Comparison of ENCODE assay signal across 31 cellular contexts in genomic region chr19:49462492-49462891, GRCh38. TPM values are rescaled to one million over a fixed set of nuclear protein-coding genes. Genes with fewer than 3 reads are reported as not detected.
"Had no signal": no experiment of that assay in that cellular context is flagged by ENCODE, and none has a peak within 500 bp of the region (broad histone marks: within the 10 kb centered on the region; RNA-seq: fewer than 3 reads in every experiment).

No MANE protein-coding gene starts in this region.

- H3K4me3 Mint-ChIP-seq: activated CD4-positive, alpha-beta T cell treated with anti-CD3 and anti-CD28 coated beads, Interleukin-2, amount 10 ng/mL, durations not matched to agents 24 days and 14 days; activated naive CD8-positive, alpha-beta T cell treated with anti-CD3 and anti-CD28 coated beads, Interleukin-2, amount 50 U/mL, for 24 hours; activated T-helper 17 cell treated with anti-CD3 and anti-CD28 coated beads, Interleukin-2, amount 50 U/mL, for 72 hours; WTC11 had no signal

- H3K9me3 Mint-ChIP-seq: activated CD4-positive, alpha-beta T cell treated with anti-CD3 and anti-CD28 coated beads, Interleukin-2, amount 10 ng/mL, durations not matched to agents 24 days and 14 days; activated naive CD8-positive, alpha-beta T cell treated with anti-CD3 and anti-CD28 coated beads, Interleukin-2, amount 50 U/mL, for 24 hours; activated T-helper 17 cell treated with anti-CD3 and anti-CD28 coated beads, Interleukin-2, amount 50 U/mL, for 72 hours; WTC11 had no signal

- H3K4me1 Mint-ChIP-seq: activated CD4-positive, alpha-beta T cell treated with anti-CD3 and anti-CD28 coated beads, Interleukin-2, amount 10 ng/mL, durations not matched to agents 24 days and 14 days; activated T-helper 17 cell treated with anti-CD3 and anti-CD28 coated beads, Interleukin-2, amount 50 U/mL, for 72 hours; WTC11 had no signal

- DNase-seq: activated CD4-positive, alpha-beta T cell treated with anti-CD3 and anti-CD28 coated beads, Interleukin-2, amount 10 ng/mL, durations not matched to agents 24 days and 14 days; activated CD4-positive, alpha-beta T cell treated with anti-CD3 and anti-CD28 coated beads, Interleukin-2, amount 50 U/mL, for 48 hours; activated CD4-positive, CD25-positive, alpha-beta regulatory T cell treated with anti-CD3 and anti-CD28 coated beads, Interleukin-2, amount 50 U/mL, for 72 hours; activated gamma-delta T cell; activated naive CD4-positive, alpha-beta T cell treated with anti-CD3 and anti-CD28 coated beads, Interleukin-2, amount 50 U/mL, for 16 hours; activated naive CD8-positive, alpha-beta T cell treated with anti-CD3 and anti-CD28 coated beads, Interleukin-2, amount 50 U/mL, for 24 hours; activated T-cell treated with anti-CD3 and anti-CD28 coated beads for 4 hours; activated T-cell treated with anti-CD3 and anti-CD28 coated beads, Interleukin-2, amount 50 U/mL, for 48 hours; amniotic stem cell; body of pancreas; central memory CD4-positive, alpha-beta T cell; MG63; MV-4-11; NCI-H1105; NCI-H1436; NCI-H1694 treated with DMSO at 0.1 percent for 48 hours; NCI-H2029 treated with DMSO at 0.1 percent for 48 hours; NCI-H510A treated with DMSO at 0.1 percent for 48 hours; NCI-H69; NK-92 treated with Interleukin-12 subunit alpha and Interleukin-12 subunit beta, amount 100 ng/mL, for 24 hours; Peyer's patch; Right ventricle myocardium superior; SW 1271 had no signal

- H3K27ac ChIP-seq: ascending aorta, body of pancreas, Peyer's patch, RWPE1, SJSA1 had no signal

- H3K27me3 Mint-ChIP-seq: activated CD4-positive, alpha-beta T cell treated with anti-CD3 and anti-CD28 coated beads, Interleukin-2, amount 10 ng/mL, durations not matched to agents 24 days and 14 days; activated naive CD8-positive, alpha-beta T cell treated with anti-CD3 and anti-CD28 coated beads, Interleukin-2, amount 50 U/mL, for 24 hours; activated T-helper 17 cell treated with anti-CD3 and anti-CD28 coated beads, Interleukin-2, amount 50 U/mL, for 72 hours had no signal

- H3K9me3 ChIP-seq: ascending aorta, body of pancreas, MG63, Peyer's patch, SJSA1 had no signal

- H3K27me3 ChIP-seq: ascending aorta, body of pancreas, MG63, Peyer's patch, SJSA1 had no signal

- ATAC-seq: activated naive CD8-positive, alpha-beta T cell treated with anti-CD3 and anti-CD28 coated beads, Interleukin-2, amount 50 U/mL, for 24 hours; activated T-helper 17 cell treated with anti-CD3 and anti-CD28 coated beads, Interleukin-2, amount 50 U/mL, for 72 hours; body of pancreas; SK-N-SH treated with all-trans-retinoic acid at 6 μM for 48 hours had no signal

- FAIRE-seq: bronchial epithelial cell had no signal

- H3K4me1 ChIP-seq: ascending aorta, body of pancreas, SJSA1 had no signal

- H3K4me3 ChIP-seq: ascending aorta, body of pancreas, MG63, Peyer's patch, SJSA1 had no signal

- H3K27ac Mint-ChIP-seq: activated CD4-positive, alpha-beta T cell treated with anti-CD3 and anti-CD28 coated beads, Interleukin-2, amount 10 ng/mL, durations not matched to agents 24 days and 14 days; activated naive CD8-positive, alpha-beta T cell treated with anti-CD3 and anti-CD28 coated beads, Interleukin-2, amount 50 U/mL, for 24 hours; activated T-helper 17 cell treated with anti-CD3 and anti-CD28 coated beads, Interleukin-2, amount 50 U/mL, for 72 hours; WTC11 had no signal

RNA-seq across cellular contexts. Expression of gene FLT3LG, which starts 11.5 kb away (rescaled TPM):
- total RNA-seq: bronchial epithelial cell had no signal

RNA-seq across cellular contexts. Expression of gene SLC17A7, which starts 21.2 kb away (rescaled TPM):
- total RNA-seq: activated CD8-positive, alpha-beta memory T cell treated with anti-CD3 and anti-CD28 coated beads for 36 hours; bronchial epithelial cell; SJSA1 had no signal
